In the genomic region with DNA sequence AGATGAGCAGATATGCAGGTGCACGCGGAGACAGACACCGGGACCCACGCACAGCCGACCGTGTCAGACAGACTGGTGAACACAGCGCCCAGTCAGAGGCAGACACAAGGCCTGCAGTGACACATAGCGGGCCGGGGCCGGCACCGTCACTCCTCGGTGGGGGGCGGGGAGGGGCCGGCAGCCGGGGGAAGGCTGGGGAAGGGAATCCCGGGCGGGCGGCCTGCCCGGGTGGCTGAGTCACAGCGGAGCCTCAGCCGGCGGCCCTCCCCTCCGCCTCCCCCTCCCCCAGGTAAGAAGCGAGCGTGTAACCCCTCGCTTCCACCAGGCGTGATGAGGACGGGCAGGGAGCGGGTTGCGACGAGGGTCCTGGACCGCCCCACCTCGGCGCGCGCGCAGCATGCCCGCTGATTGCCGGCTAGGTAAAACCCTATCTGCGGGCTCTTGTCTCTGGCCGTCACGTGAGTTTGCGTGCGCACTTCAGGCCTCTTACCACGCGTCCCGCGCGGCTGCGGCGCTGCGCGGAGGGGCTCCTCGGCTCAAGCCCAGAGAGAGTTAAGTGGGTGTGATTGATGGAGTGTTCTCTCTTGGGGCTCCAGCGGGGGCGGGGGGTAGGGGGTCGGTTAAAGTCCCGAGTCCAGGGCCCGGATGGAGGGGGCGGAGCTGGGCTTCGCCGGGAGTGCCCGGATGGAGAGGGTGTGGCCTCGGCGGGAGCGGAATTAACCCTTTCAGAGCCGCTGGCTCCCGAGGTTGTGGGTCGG, we compare ENCODE assay signal across 8 cellular contexts. TPM values are rescaled to one million over a fixed set of nuclear protein-coding genes. Genes with fewer than 3 reads are reported as not detected.
DNase-seq lines count a peak whose midpoint lies in the region; ATAC-seq and TF ChIP-seq lines count a peak whose summit lies in the region.

No MANE protein-coding gene starts in this region.

- H3K27me3 ChIP-seq in body of pancreas (no peaks in the 10 kb centered on the region), iPS-18a (ENCODE audit: control insufficient read depth, insufficient read depth, low read length) (peaks cover 52% of the 10 kb centered on the region), skeletal muscle satellite cell (ENCODE audit: control insufficient read depth, insufficient read depth, low read length) (no peaks in the 10 kb centered on the region)

- peak; percentile 17 to 79 (median 72) for TF ChIP-seq POLR2A in body of pancreas (IDR thresholded peaks at IDR 0.05)

- TF ChIP-seq CTCF in body of pancreas (IDR thresholded peaks at IDR 0.05) = peak in 4 of 7 experiments; percentile 10 to 27 (median 20)

- H3K27ac ChIP-seq in body of pancreas = peak overlapping the region; percentile 95 to 100 (median 98)
- no peak overlapping the region for H3K27ac ChIP-seq in iPS-18a (ENCODE audit: low read length)

- intact Hi-C loops in body of pancreas (cut with DNase I) = no loop called here

- ATAC-seq in HG02588 (IDR thresholded peaks at IDR 0.05; ENCODE audit: unreplicated experiment) (peak; percentile 16), body of pancreas (peak; percentile 64), HG02884 (IDR thresholded peaks at IDR 0.05; ENCODE audit: unreplicated experiment) (no peak)

- H3K4me2 ChIP-seq in skeletal muscle satellite cell (ENCODE audit: low read length) = peak overlapping the region; percentile 99

- H3K9ac ChIP-seq in iPS-18a (ENCODE audit: low read length) (peak overlapping the region; percentile 64), skeletal muscle satellite cell (ENCODE audit: low read depth, low read length) (peak overlapping the region; percentile 96)

- peak; percentile 93 for DNase-seq in ELR (ENCODE audit: low read depth)
- DNase-seq in NCI-H2029 (lab: John Stamatoyannopoulos, UW) = peak; percentile 59
- DNase-seq in UCSD-AML1 (lab: John Stamatoyannopoulos, UW; ENCODE audit: unreplicated experiment) = peak; percentile 91
- peak; percentile 92 to 93 (median 92) for DNase-seq in body of pancreas

- peaks cover 62% of the 10 kb centered on the region for H3K4me1 ChIP-seq in body of pancreas
- peaks cover 21% of the 10 kb centered on the region for H3K4me1 ChIP-seq in iPS-18a (ENCODE audit: control insufficient read depth, low read depth, low read length)
- H3K4me1 ChIP-seq in skeletal muscle satellite cell (ENCODE audit: control insufficient read depth, insufficient read depth, low read length) = peaks cover 51% of the 10 kb centered on the region

- H3K9me3 ChIP-seq in body of pancreas (no peaks in the 10 kb centered on the region), iPS-18a (ENCODE audit: control insufficient read depth, low read depth, low read length) (no peaks in the 10 kb centered on the region), skeletal muscle satellite cell (replicated peaks; ENCODE audit: low read length) (no peaks in the 10 kb centered on the region)

- H3K4me3 ChIP-seq in body of pancreas (peak overlapping the region; percentile 46 to 88), iPS-18a (ENCODE audit: low read length) (peak overlapping the region; percentile 76), skeletal muscle satellite cell (ENCODE audit: low read length) (peak overlapping the region; percentile 81)

- 1 to 2% methylated on average over 12 to 68 of the region's 69 CpGs for WGBS in body of pancreas, 2 donors

- H3K36me3 ChIP-seq in body of pancreas (replicated peaks in 1 of 2; ENCODE audit: insufficient read depth in 1 of 2, low read depth in 2 of 2) = peaks cover 0 to 7% of the 10 kb centered on the region in 2 donors
- H3K36me3 ChIP-seq in iPS-18a (ENCODE audit: control insufficient read depth, low read depth, low read length) = no peaks in the 10 kb centered on the region
- peaks cover 3% of the 10 kb centered on the region for H3K36me3 ChIP-seq in skeletal muscle satellite cell (ENCODE audit: insufficient read depth, low read length)

RNA-seq across cellular contexts. Expression of a gene that starts 7.8 kb away (rescaled TPM):
- 10 to 100 TPM in 1 of 2 donors, 1 to 10 TPM in 1; 7.5 to 20.1 TPM for total RNA-seq in body of pancreas
- total RNA-seq in skeletal muscle satellite cell (2012; rRNA removed) = 1.8 and 3.1 TPM in 2 replicates

RNA-seq across cellular contexts. Expression of a gene that starts 13.1 kb away (rescaled TPM):
- 10 to 100 TPM in 1 of 2 donors, 1 to 10 TPM in 1; 6.0 to 16.2 TPM for total RNA-seq in body of pancreas
- total RNA-seq in skeletal muscle satellite cell (2012; rRNA removed) = 0.44 TPM in 1 of 2 replicates, not detected in the other

RNA-seq across cellular contexts. Expression of a gene that starts 15.6 kb away (rescaled TPM):
- 10 to 100 TPM; 25.7 to 50.1 TPM for total RNA-seq in body of pancreas
- 67.2 and 67.7 TPM in 2 replicates for total RNA-seq in skeletal muscle satellite cell (2012; rRNA removed)

RNA-seq across cellular contexts. Expression of a gene that starts 16.0 kb away (rescaled TPM):
- total RNA-seq in body of pancreas = 10 to 100 TPM in 1 of 2 donors, 1 to 10 TPM in 1; 5.7 to 16.5 TPM
- 12.2 and 12.9 TPM in 2 replicates for total RNA-seq in skeletal muscle satellite cell (2012; rRNA removed)

RNA-seq across cellular contexts. Expression of a gene that starts 46.8 kb away (rescaled TPM):
- 10 to 100 TPM; 53.7 to 69.9 TPM for total RNA-seq in body of pancreas
- 35.0 and 38.2 TPM in 2 replicates for total RNA-seq in skeletal muscle satellite cell (2012; rRNA removed)
